ENCODE assay signal across 15 cellular contexts in genomic region chr18:31244737-31245432, GRCh38.
DNase-seq lines count a peak whose midpoint lies in the region; ATAC-seq, FAIRE-seq and TF ChIP-seq lines count a peak whose summit lies in the region.
"Had no signal": no experiment of that assay in that cellular context is flagged by ENCODE, and none has a peak within 500 bp of the region (broad histone marks: within the 10 kb centered on the region; RNA-seq: fewer than 3 reads in every experiment).

No MANE protein-coding gene starts in this region.

- CTCF ChIA-PET in HCT116 (lab: Charles Lee) = interaction anchor here (0.7 to 1.7 kb wide), 3 partner anchors 19 to 180 kb away, joined by 3 to 4 read pairs (median 3); no protein-coding TSS in a partner anchor

- FAIRE-seq in astrocyte (lab: Jason Lieb, UNC) (no peak), urothelium cell line (lab: Jason Lieb, UNC) (no peak)

- no peaks in the 10 kb centered on the region; the same call in 1 of the 2 replicates for H3K9me2 ChIP-seq in HCT116 (ENCODE audit: insufficient read depth)

- H3K9me3 Mint-ChIP-seq in astrocyte (ENCODE audit: unreplicated experiment) = no peaks in the 10 kb centered on the region
- no peaks in the 10 kb centered on the region for H3K9me3 Mint-ChIP-seq in activated CD4-positive, alpha-beta T cell treated with anti-CD3 and anti-CD28 coated beads, Interleukin-2, amount 10 ng/mL, durations not matched to agents 24 days and 14 days
- H3K9me3 Mint-ChIP-seq: natural killer cell had no signal

- H3K4me2 ChIP-seq in HCT116 (ENCODE audit: low read length) (peak overlapping the region; percentile 54), astrocyte (ENCODE audit: low read length) (peak overlapping the region; percentile 40)

- no peaks in the 10 kb centered on the region for H3K79me2 ChIP-seq in HCT116 (ENCODE audit: insufficient read depth, low read length)
- H3K79me2 ChIP-seq in astrocyte (ENCODE audit: insufficient read depth, low read length) = no peaks in the 10 kb centered on the region

- H3K9ac ChIP-seq in HCT116 (ENCODE audit: low read length) = peak overlapping the region; percentile 37
- H3K9ac ChIP-seq in astrocyte (ENCODE audit: low read length) = no peak overlapping the region

- BruUV-seq in HCT116 (replicated peaks; lab: Mats Ljungman, UMichigan) = no TSS peak

- DNase-seq in HCT116 (ENCODE audit: low read depth, low spot score) (no peak), astrocyte (ENCODE audit: low read depth) (peak; percentile 39), iris pigment epithelial cell (ENCODE audit: low read depth) (peak; percentile 31), retina (peak; percentile 69), NK-92 (lab: John Stamatoyannopoulos, UW; ENCODE audit: unreplicated experiment) (no peak), urothelium cell line (ENCODE audit: low spot score) (no peak)
- no peak for DNase-seq in activated CD4-positive, alpha-beta T cell treated with anti-CD3 and anti-CD28 coated beads, Interleukin-2, amount 10 ng/mL, durations not matched to agents 24 days and 14 days
- DNase-seq: CD4-positive, alpha-beta memory T cell; cerebellar nuclear complex; head of caudate nucleus; natural killer cell; NCI-H2171 treated with DMSO at 0.1 percent for 48 hours; stimulated activated CD4-positive, alpha-beta T cell treated with anti-CD3 and anti-CD28 coated beads, Interleukin-4, amount 100 ng/mL, for 24 hours had no signal

- no peak for TF ChIP-seq POLR2A in HCT116 (IDR thresholded peaks at IDR 0.05; ENCODE audit: borderline replicate concordance, extremely low read depth, insufficient read depth, insufficient read length)

- no peak for TF ChIP-seq RAD21 in HCT116 (IDR thresholded peaks at IDR 0.05; ENCODE audit: low read depth)

- TF ChIP-seq CTCF in HCT116 (IDR thresholded peaks at IDR 0.05 in 2 of 3, conservative IDR thresholded peaks at IDR 0.05 in 1 of 3; ENCODE audit: borderline replicate concordance in 1 of 3, insufficient read depth in 1 of 3, low read depth in 2 of 3, low read length in 2 of 3) = no peak
- TF ChIP-seq CTCF in astrocyte (IDR thresholded peaks at IDR 0.05; ENCODE audit: insufficient read depth, low read depth, low read length) = no peak

- H3K4me1 Mint-ChIP-seq in astrocyte (ENCODE audit: low read depth, unreplicated experiment) = peaks cover 55% of the 10 kb centered on the region
- no peaks in the 10 kb centered on the region for H3K4me1 Mint-ChIP-seq in activated CD4-positive, alpha-beta T cell treated with anti-CD3 and anti-CD28 coated beads, Interleukin-2, amount 10 ng/mL, durations not matched to agents 24 days and 14 days
- H3K4me1 Mint-ChIP-seq: CD4-positive, alpha-beta memory T cell; natural killer cell had no signal

- H3K4me3 Mint-ChIP-seq in astrocyte (ENCODE audit: unreplicated experiment) = no peak overlapping the region
- no peak overlapping the region for H3K4me3 Mint-ChIP-seq in activated CD4-positive, alpha-beta T cell treated with anti-CD3 and anti-CD28 coated beads, Interleukin-2, amount 10 ng/mL, durations not matched to agents 24 days and 14 days
- H3K4me3 Mint-ChIP-seq: CD4-positive, alpha-beta memory T cell; natural killer cell had no signal

- H3K36me3 Mint-ChIP-seq in astrocyte (ENCODE audit: low read depth, unreplicated experiment) = no peaks in the 10 kb centered on the region
- H3K36me3 Mint-ChIP-seq in activated CD4-positive, alpha-beta T cell treated with anti-CD3 and anti-CD28 coated beads, Interleukin-2, amount 10 ng/mL, durations not matched to agents 24 days and 14 days (ENCODE audit: low read depth) = no peaks in the 10 kb centered on the region
- H3K36me3 Mint-ChIP-seq: CD4-positive, alpha-beta memory T cell; natural killer cell had no signal

- H3K27ac ChIP-seq in HCT116 (ENCODE audit: low read depth, low read length) = peak overlapping the region; percentile 12; the same call in 1 of the 2 replicates
- H3K27ac ChIP-seq in astrocyte (ENCODE audit: low read depth, low read length) = peak overlapping the region; percentile 13

- peak overlapping the region; percentile 72 for H3K27ac Mint-ChIP-seq in astrocyte (ENCODE audit: unreplicated experiment)
- H3K27ac Mint-ChIP-seq in activated CD4-positive, alpha-beta T cell treated with anti-CD3 and anti-CD28 coated beads, Interleukin-2, amount 10 ng/mL, durations not matched to agents 24 days and 14 days = no peak overlapping the region
- H3K27ac Mint-ChIP-seq: CD4-positive, alpha-beta memory T cell; natural killer cell had no signal

- POLR2A ChIA-PET in HCT116 (lab: Charles Lee) = interaction anchor here (0.8 kb wide), 1 partner anchor 38 kb away, joined by 3 read pairs; no protein-coding TSS in a partner anchor

- ATAC-seq in HCT116 (no peak), HG03095 (IDR thresholded peaks at IDR 0.05; ENCODE audit: unreplicated experiment) (no peak)
- ATAC-seq: activated CD4-positive, CD25-positive, alpha-beta regulatory T cell treated with anti-CD3 and anti-CD28 coated beads, Interleukin-2, amount 50 U/mL, for 24 hours; natural killer cell had no signal

- H2AFZ ChIP-seq in HCT116 (ENCODE audit: low read depth, low read length, poor library complexity, severe bottlenecking) = peak overlapping the region; percentile 85
- peak overlapping the region; percentile 33 for H2AFZ ChIP-seq in astrocyte (ENCODE audit: low read depth, low read length)

- intact Hi-C loops in HCT116 (cut with micrococcal nuclease) = no loop called here
- intact Hi-C loops in activated CD4-positive, alpha-beta T cell treated with anti-CD3 and anti-CD28 coated beads, Interleukin-2, amount 10 ng/mL, durations not matched to agents 24 days and 14 days (cut with micrococcal nuclease) = no loop called here

- H3K4me3 ChIP-seq in HCT116 (replicated peaks in 1 of 2; ENCODE audit: low read depth in 1 of 2, low read length in 2 of 2) (peak overlapping the region in 1 of 2 experiments; percentile 16; a peak in 3 of 4 replicates), astrocyte (ENCODE audit: insufficient read depth, low read depth, low read length) (no peak overlapping the region)

- H4K20me1 ChIP-seq in HCT116 (ENCODE audit: insufficient read depth) (no peaks in the 10 kb centered on the region), astrocyte (ENCODE audit: insufficient read depth, low read length) (no peaks in the 10 kb centered on the region)

- H3K36me3 ChIP-seq in HCT116 (ENCODE audit: control insufficient read depth in 1 of 2, insufficient read depth in 2 of 2, low read length in 2 of 2) = no peaks in the 10 kb centered on the region
- H3K36me3 ChIP-seq in astrocyte (ENCODE audit: insufficient read depth, low read length) = no peaks in the 10 kb centered on the region

- no peaks in the 10 kb centered on the region for H3K27me3 ChIP-seq in HCT116 (ENCODE audit: insufficient read depth, low read length)
- no peaks in the 10 kb centered on the region for H3K27me3 ChIP-seq in astrocyte (ENCODE audit: insufficient read depth, low read length)

- RAD21 ChIA-PET in HCT116 (lab: Charles Lee; ENCODE audit: low non-redundant PET in 1 of 2, low total read pairs in 2 of 2, uncharacterized antibody in 2 of 2, unreplicated experiment in 2 of 2) = no interaction called here

- H3K27me3 Mint-ChIP-seq in astrocyte (ENCODE audit: low read depth, unreplicated experiment) = no peaks in the 10 kb centered on the region
- H3K27me3 Mint-ChIP-seq in activated CD4-positive, alpha-beta T cell treated with anti-CD3 and anti-CD28 coated beads, Interleukin-2, amount 10 ng/mL, durations not matched to agents 24 days and 14 days = no peaks in the 10 kb centered on the region
- H3K27me3 Mint-ChIP-seq: CD4-positive, alpha-beta memory T cell had no signal

- H3K4me1 ChIP-seq in HCT116 (ENCODE audit: control insufficient read depth in 1 of 2, insufficient read depth in 2 of 2, low read length in 2 of 2) = peaks cover 49 to 71% of the 10 kb centered on the region in 2 experiments
- peaks cover 9% of the 10 kb centered on the region for H3K4me1 ChIP-seq in astrocyte (ENCODE audit: insufficient read depth, low read length)

- H3K9me3 ChIP-seq in HCT116 (ENCODE audit: control insufficient read depth in 1 of 2, insufficient read depth in 1 of 2, low read depth in 1 of 2, low read length in 2 of 2) (no peaks in the 10 kb centered on the region), astrocyte (ENCODE audit: insufficient read depth, low read depth, low read length) (no peaks in the 10 kb centered on the region)

TF ChIP-seq in HCT116, 20 proteins besides CTCF, POLR2A, EP300 and RAD21:
- no peak for TF ChIP-seq ATF3 (IDR thresholded peaks at IDR 0.05)
- TF ChIP-seq SP1 (IDR thresholded peaks at IDR 0.05; ENCODE audit: low read depth) = 0 out of 2 replicates have a peak, but pooled peaks have one; percentile 8

Comparison
In these comparisons a context has a peak if more than half of its experiments do, and no peak if none do; other contexts are left out.
1. DNase-seq: peak in astrocyte (single experiment), iris pigment epithelial cell (single experiment) and retina (single experiment); none in HCT116 (single experiment), NK-92 (single experiment), activated CD4-positive, alpha-beta T cell treated with anti-CD3 and anti-CD28 coated beads, Interleukin-2, amount 10 ng/mL, durations not matched to agents 24 days and 14 days (single experiment) and urothelium cell line (single experiment).